Comparison of ENCODE assay signal across 8 cellular contexts in genomic region chr19:2426661-2427322, GRCh38. TPM values are rescaled to one million over a fixed set of nuclear protein-coding genes. Genes with fewer than 3 reads are reported as not detected.
DNase-seq lines count a peak whose midpoint lies in the region; ATAC-seq and TF ChIP-seq lines count a peak whose summit lies in the region.

No MANE protein-coding gene starts in this region.

- H3K27me3 ChIP-seq in effector memory CD4-positive, alpha-beta T cell (replicated peaks; ENCODE audit: control insufficient read depth, insufficient read depth, low read length, poor library complexity, severe bottlenecking), result no peaks in the 10 kb centered on the region
- H3K27me3 ChIP-seq in stomach, result no peaks in the 10 kb centered on the region

- TF ChIP-seq EP300 in Ishikawa (IDR thresholded peaks at IDR 0.05; ENCODE audit: borderline replicate concordance), result no peak
- no peak for TF ChIP-seq EP300 in stomach (IDR thresholded peaks at IDR 0.05)

- TF ChIP-seq POLR2A in stomach (IDR thresholded peaks at IDR 0.05), result no peak

- peaks cover 25% of the 10 kb centered on the region for H3K4me1 ChIP-seq in effector memory CD4-positive, alpha-beta T cell (ENCODE audit: control insufficient read depth, insufficient read depth, low read length, poor library complexity, severe bottlenecking)
- H3K4me1 ChIP-seq in mesodermal cell (ENCODE audit: control insufficient read depth, insufficient read depth, low read length, poor library complexity, severe bottlenecking) (peaks cover 28% of the 10 kb centered on the region), stomach (peaks cover 30 to 44% (median 37%) of the 10 kb centered on the region in 4 donors)

- peak; percentile 5 for ATAC-seq in GM19467 (IDR thresholded peaks at IDR 0.05; ENCODE audit: unreplicated experiment)
- ATAC-seq in activated CD4-positive, CD25-positive, alpha-beta regulatory T cell treated with anti-CD3 and anti-CD28 coated beads, Interleukin-2, amount 50 U/mL, for 24 hours, result peak; percentile 6 to 14

- H3K36me3 ChIP-seq in effector memory CD4-positive, alpha-beta T cell (ENCODE audit: control insufficient read depth, insufficient read depth, low read length), result peaks cover 18% of the 10 kb centered on the region
- H3K36me3 ChIP-seq in mesodermal cell (ENCODE audit: control insufficient read depth, insufficient read depth, low read length) (peaks cover 42% of the 10 kb centered on the region), stomach (peaks cover 10 to 56% (median 39%) of the 10 kb centered on the region in 4 donors)

- intact Hi-C loops in stomach (cut with DNase I; ENCODE audit: low total_unique reads), result no loop called here

- H3K27ac ChIP-seq in effector memory CD4-positive, alpha-beta T cell (ENCODE audit: insufficient read depth, low read length, poor library complexity, severe bottlenecking), result peak overlapping the region; percentile 98
- H3K27ac ChIP-seq in mesodermal cell (ENCODE audit: low read depth, low read length, severe bottlenecking) (peak overlapping the region; percentile 94), stomach (peak overlapping the region; percentile 94 to 99 (median 96))

- DNase-seq in CMK (ENCODE audit: low read depth) (peak; percentile 59), stomach (peak; percentile 41), GOT3 (lab: John Stamatoyannopoulos, UW) (no peak)
- DNase-seq in effector memory CD4-positive, alpha-beta T cell, result peak in 2 of 3 donors; percentile 12 to 32

- H3K9me3 ChIP-seq in effector memory CD4-positive, alpha-beta T cell (ENCODE audit: control insufficient read depth, low read length), result no peaks in the 10 kb centered on the region
- no peaks in the 10 kb centered on the region for H3K9me3 ChIP-seq in mesodermal cell (ENCODE audit: control insufficient read depth, low read length)
- no peaks in the 10 kb centered on the region for H3K9me3 ChIP-seq in stomach

- no peak for TF ChIP-seq CTCF in stomach (IDR thresholded peaks at IDR 0.05)

- H3K4me3 ChIP-seq in effector memory CD4-positive, alpha-beta T cell (ENCODE audit: insufficient read depth, low read depth, low read length, poor library complexity, severe bottlenecking), result peak overlapping the region; percentile 96
- H3K4me3 ChIP-seq in mesodermal cell (ENCODE audit: extremely low read depth, insufficient read depth, low read length, poor library complexity, severe bottlenecking) (peak overlapping the region; percentile 97), stomach (peak overlapping the region; percentile 89 to 99 (median 96))

- TF ChIP-seq RAD21 in Ishikawa (IDR thresholded peaks at IDR 0.05; ENCODE audit: low read depth), result no peak

- WGBS in mesodermal cell (ENCODE audit: insufficient coverage in 2 of 2), 2 experiments, result 0 to 5% methylated on average over 47 of the region's 53 CpGs
- 0 to 3% (median 2%) methylated on average over 3 to 53 of the region's 53 CpGs for WGBS in stomach, 5 donors

TF ChIP-seq in Ishikawa, 13 proteins besides CTCF, POLR2A, EP300 and RAD21:
- TF ChIP-seq USF1 (IDR thresholded peaks at IDR 0.05), result peak; percentile 78
- peak; percentile 82 for TF ChIP-seq MAX (IDR thresholded peaks at IDR 0.05)
- no peak for TF ChIP-seq EGR1 (IDR thresholded peaks at IDR 0.05)
- TF ChIP-seq CREB1 (IDR thresholded peaks at IDR 0.05; ENCODE audit: low read depth), result no peak
- peak; percentile 96 for TF ChIP-seq ZBTB7A (IDR thresholded peaks at IDR 0.05; ENCODE audit: low read depth)

RNA-seq across cellular contexts. Expression of gene TIMM13, which starts 0.6 kb away (rescaled TPM):
- 96.2 TPM for polyA plus RNA-seq in mesodermal cell (2013, experiment 1 of 2)
- 71.7 TPM for polyA plus RNA-seq in mesodermal cell (2013, experiment 2 of 2)
- 10 to 100 TPM in 4 of 5 donors, not detected in 1; 19.2 to 54.5 (median 27.6) TPM for total RNA-seq in stomach
- polyA plus RNA-seq in stomach, result 100 to 1,000 TPM in 1 of 3 donors, 10 to 100 TPM in 2; 62.6 to 133 (median 97.8) TPM

RNA-seq across cellular contexts. Expression of gene LMNB2, which starts 30.0 kb away (rescaled TPM):
- polyA plus RNA-seq in mesodermal cell (2013, experiment 1 of 2), result 83.7 TPM
- polyA plus RNA-seq in mesodermal cell (2013, experiment 2 of 2), result 74.4 TPM
- total RNA-seq in stomach, result 10 to 100 TPM; 19.8 to 76.8 (median 29.0) TPM
- 10 to 100 TPM; 12.2 to 19.7 (median 13.6) TPM for polyA plus RNA-seq in stomach

RNA-seq across cellular contexts. Expression of gene GADD45B, which starts 49.1 kb away (rescaled TPM):
- 28.2 TPM for polyA plus RNA-seq in mesodermal cell (2013, experiment 1 of 2)
- polyA plus RNA-seq in mesodermal cell (2013, experiment 2 of 2), result 27.5 TPM
- 100 to 1,000 TPM in 1 of 5 donors, 10 to 100 TPM in 4; 61.6 to 588 (median 91.0) TPM for total RNA-seq in stomach
- 10 to 100 TPM; 52.9 to 92.1 (median 53.8) TPM for polyA plus RNA-seq in stomach
